Comparison of ENCODE assay signal across 10 cellular contexts in the genomic region with DNA sequence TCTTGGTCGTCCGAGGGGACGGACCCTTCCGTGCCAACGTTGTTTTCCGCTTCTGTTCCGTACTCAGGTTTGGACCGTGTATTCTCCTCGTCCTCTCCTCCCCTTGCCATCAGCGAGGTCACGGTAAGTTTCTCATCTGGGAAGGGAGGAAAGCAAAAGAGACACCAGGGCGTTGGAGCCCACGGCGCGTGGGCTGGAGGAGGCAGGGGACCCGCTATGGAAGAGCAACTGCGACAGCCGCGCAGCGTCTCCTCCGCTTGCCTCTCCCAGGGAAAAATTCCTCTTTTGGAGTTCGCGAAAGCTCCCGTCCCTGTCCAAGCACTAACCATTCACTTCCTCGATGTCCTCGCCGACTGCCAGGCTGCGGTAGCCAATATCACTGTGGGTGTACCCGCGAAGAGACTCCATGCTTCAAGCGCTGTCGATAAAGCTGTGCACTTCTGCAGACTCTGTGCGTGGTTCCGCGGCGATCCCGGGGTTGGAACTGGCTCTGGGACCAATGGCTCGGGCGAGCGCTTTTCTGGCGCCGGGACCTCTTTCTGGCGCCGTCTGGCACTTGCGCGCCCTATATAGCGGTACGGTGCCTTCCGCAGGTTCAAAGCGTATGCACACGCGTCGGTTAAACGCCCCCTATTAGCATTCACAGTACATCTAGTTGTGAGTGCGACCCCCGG. TPM values are rescaled to one million over a fixed set of nuclear protein-coding genes. Genes with fewer than 3 reads are reported as not detected.
DNase-seq lines count a peak whose midpoint lies in the region; ATAC-seq and TF ChIP-seq lines count a peak whose summit lies in the region.
"Had no signal": no experiment of that assay in that cellular context is flagged by ENCODE, and none has a peak within 500 bp of the region (broad histone marks: within the 10 kb centered on the region; RNA-seq: fewer than 3 reads in every experiment).

A gene (minus strand): TSS at position 492 of the 674 bp plus-strand sequence. CDS start 84 bp downstream, at position 408.

- TF ChIP-seq CTCF in GM13976 (IDR thresholded peaks at IDR 0.05; ENCODE audit: borderline replicate concordance, control extremely low read depth, extremely low read depth, insufficient read depth, missing control alignments): no peak
- TF ChIP-seq CTCF in esophagus squamous epithelium (IDR thresholded peaks at IDR 0.05): no peak
- no peak for TF ChIP-seq CTCF in retinal pigment epithelial cell (conservative IDR thresholded peaks at IDR 0.05; ENCODE audit: low read depth, low read length)

- no peaks in the 10 kb centered on the region for H3K9me3 ChIP-seq in esophagus squamous epithelium
- H3K9me3 ChIP-seq: lower lobe of right lung had no signal

- DNase-seq in GM13976 (ENCODE audit: low spot score) (peak; percentile 9), SKM-1 treated with dmso at 0.1 percent for 144 hours (lab: John Stamatoyannopoulos, UW; ENCODE audit: unreplicated experiment) (peak; percentile 14), esophagus squamous epithelium (lab: John Stamatoyannopoulos, UW) (no peak), retinal pigment epithelial cell (ENCODE audit: low read depth) (no peak), GM03348 (ENCODE audit: low spot score) (no peak), kidney tubule cell (ENCODE audit: low spot score) (no peak)
- DNase-seq: cerebellar nuclear complex, lower lobe of right lung, NCI-H1417 had no signal

- no peak for ATAC-seq in HG02884 (IDR thresholded peaks at IDR 0.05; ENCODE audit: unreplicated experiment)
- ATAC-seq: lower lobe of right lung had no signal

- WGBS in esophagus squamous epithelium, 2 donors: 39% methylated on average over 13 of the region's 56 CpGs; no CpG with 5 or more reads in 1 of the 2 donors

- H3K27ac ChIP-seq in esophagus squamous epithelium: no peak within 1 kb of the TSS
- H3K27ac ChIP-seq: lower lobe of right lung had no signal

- in situ Hi-C loops in GM13976 (cut with MboI; ENCODE audit: low sequenced_read_pairs, unreplicated experiment): no loop called here

- peaks cover 0 to 26% (median 0%) of the 10 kb centered on the region in 3 donors for H3K4me1 ChIP-seq in esophagus squamous epithelium

- H3K27me3 ChIP-seq in esophagus squamous epithelium: peaks cover 0 to 63% (median 17%) of the 10 kb centered on the region in 4 donors

- H3K4me3 ChIP-seq in esophagus squamous epithelium: peak within 1 kb of the TSS in 3 of 4 donors; percentile 12 to 41 (median 21)
- peak within 1 kb of the TSS; percentile 10 for H3K4me3 ChIP-seq in retinal pigment epithelial cell (ENCODE audit: low read length)
- H3K4me3 ChIP-seq: lower lobe of right lung had no signal

- H3K36me3 ChIP-seq in esophagus squamous epithelium: no peaks in the 10 kb centered on the region
- H3K36me3 ChIP-seq: lower lobe of right lung had no signal

- intact Hi-C loops in esophagus squamous epithelium (cut with DNase I): no loop called here

- TF ChIP-seq POLR2A in esophagus squamous epithelium (IDR thresholded peaks at IDR 0.05): no peak

RNA-seq across cellular contexts. Expression of the gene that starts here (rescaled TPM):
- not detected for total RNA-seq in esophagus squamous epithelium
- total RNA-seq: lower lobe of right lung had no signal

Comparison
In these comparisons a context has a peak if more than half of its experiments do, and no peak if none do; other contexts are left out.
1. DNase-seq: peak in GM13976 (single experiment) and SKM-1 treated with dmso at 0.1 percent for 144 hours (single experiment); none in esophagus squamous epithelium (single experiment), retinal pigment epithelial cell (single experiment), GM03348 (single experiment) and kidney tubule cell (single experiment).